ENCODE assay signal across 6 cellular contexts in the genomic region with DNA sequence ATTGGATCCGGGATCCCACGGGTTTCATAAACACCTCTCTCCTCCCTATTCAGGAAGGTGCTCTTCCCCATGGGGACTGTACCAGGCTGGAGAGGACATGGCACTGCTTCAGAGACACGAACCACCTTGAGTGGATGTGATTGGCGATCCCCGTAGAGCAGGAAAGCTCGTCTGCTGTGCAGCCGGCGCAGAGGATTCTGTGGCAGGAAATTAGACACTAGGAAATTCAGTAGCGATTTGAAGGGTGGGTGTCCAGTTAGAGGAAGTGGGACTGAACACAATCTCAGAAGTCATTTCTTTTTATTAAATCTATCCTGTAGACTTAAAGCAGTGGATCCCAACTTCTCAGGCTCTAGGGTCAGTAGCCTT. TPM values are rescaled to one million over a fixed set of nuclear protein-coding genes. Genes with fewer than 3 reads are reported as not detected.
DNase-seq lines count a peak whose midpoint lies in the region; ATAC-seq and TF ChIP-seq lines count a peak whose summit lies in the region.

No MANE protein-coding gene starts in this region.

- in situ Hi-C loops in transverse colon (cut with MboI; ENCODE audit: low pct_ligation_motif_present in 1 of 4, low pct_unique_long_range_greater_than_20kb in 1 of 4, low sequenced_read_pairs in 3 of 4), result no loop called here

- TF ChIP-seq CTCF in Peyer's patch (IDR thresholded peaks at IDR 0.05) (no peak), heart left ventricle (IDR thresholded peaks at IDR 0.05) (no peak), transverse colon (IDR thresholded peaks at IDR 0.05) (no peak)

- H3K36me3 ChIP-seq in Peyer's patch, result peaks cover 0 to 22% (median 0%) of the 10 kb centered on the region in 3 donors
- peaks cover 0 to 38% (median 24%) of the 10 kb centered on the region in 9 donors for H3K36me3 ChIP-seq in heart left ventricle
- H3K36me3 ChIP-seq in transverse colon, result peaks cover 0 to 8% (median 0%) of the 10 kb centered on the region in 4 donors

- H3K27me3 ChIP-seq in Peyer's patch (no peaks in the 10 kb centered on the region), heart left ventricle (no peaks in the 10 kb centered on the region), transverse colon (no peaks in the 10 kb centered on the region)

- WGBS in heart left ventricle, 4 donors, result 0 to 7% (median 0%) methylated on average over 7 to 9 of the region's 9 CpGs
- 2% methylated on average over 9 of the region's 9 CpGs; no CpG with 5 or more reads in 1 of the 2 donors for WGBS in transverse colon (ENCODE audit: low coverage in 1 of 2), 2 donors

- H3K9me3 ChIP-seq in Peyer's patch (no peaks in the 10 kb centered on the region), heart left ventricle (no peaks in the 10 kb centered on the region), transverse colon (no peaks in the 10 kb centered on the region)

- peak in 3 of 4 donors; percentile 0 to 11 (median 6) for ATAC-seq in heart left ventricle

- H3K4me1 ChIP-seq in Peyer's patch, result peaks cover 0 to 21% (median 0%) of the 10 kb centered on the region in 4 donors
- peaks cover 0 to 40% (median 30%) of the 10 kb centered on the region in 12 donors for H3K4me1 ChIP-seq in heart left ventricle
- peaks cover 11 to 47% (median 33%) of the 10 kb centered on the region in 4 donors for H3K4me1 ChIP-seq in transverse colon

- H3K4me3 ChIP-seq in Peyer's patch, result peak overlapping the region; percentile 55 to 99 (median 92)
- peak overlapping the region; percentile 61 to 99 (median 96) for H3K4me3 ChIP-seq in heart left ventricle
- H3K4me3 ChIP-seq in transverse colon, result peak overlapping the region; percentile 75 to 100 (median 94)

- intact Hi-C loops in heart left ventricle (cut with DNase I), result loop anchor here in 5 of 10 donors (5.0 kb wide), 3 partner anchors 50 to 165 kb away; partner anchors contain the start of gene CEP85 (in 4 of the 5)
- intact Hi-C loops in transverse colon (cut with DNase I; ENCODE audit: low total_unique reads), result no loop called here

- TF ChIP-seq POLR2A in Peyer's patch (IDR thresholded peaks at IDR 0.05) (no peak), heart left ventricle (IDR thresholded peaks at IDR 0.05) (no peak), transverse colon (IDR thresholded peaks at IDR 0.05) (no peak)

- DNase-seq in SIG-M5 treated with dmso at 0.1 percent for 504 hours (lab: John Stamatoyannopoulos, UW; ENCODE audit: unreplicated experiment) (peak; percentile 34), SIG-M5 (lab: John Stamatoyannopoulos, UW) (no peak), Peyer's patch (peak in 1 of 3 donors; percentile 30), heart left ventricle (no peak), transverse colon (no peak), iPS-NIHi7 (ENCODE audit: extremely low spot score) (no peak)

- H3K27ac ChIP-seq in Peyer's patch (peak overlapping the region; percentile 96 to 99 (median 97)), heart left ventricle (peak overlapping the region; percentile 26 to 99 (median 96)), transverse colon (peak overlapping the region; percentile 97 to 99 (median 97))

- no peak for TF ChIP-seq EP300 in transverse colon (IDR thresholded peaks at IDR 0.05; ENCODE audit: low read depth)

RNA-seq across cellular contexts. Expression of gene PDIK1L, which starts 0.8 kb away (rescaled TPM):
- 10 to 100 TPM in 3 of 4 donors, 1 to 10 TPM in 1; 8.3 to 13.2 (median 12.4) TPM for total RNA-seq in Peyer's patch
- 1 to 10 TPM; 3.9 to 9.3 (median 6.0) TPM for total RNA-seq in heart left ventricle
- polyA plus RNA-seq in heart left ventricle, result 1 to 10 TPM; 2.1 to 2.7 TPM
- 10 to 100 TPM in 2 of 4 donors, 1 to 10 TPM in 2; 4.0 to 15.6 (median 9.8) TPM for total RNA-seq in transverse colon

RNA-seq across cellular contexts. Expression of gene TRIM63, which starts 45.0 kb away (rescaled TPM):
- total RNA-seq in Peyer's patch (under 1 TPM in 2 of 4 donors, not detected in 2; 0.53 to 0.95 TPM), heart left ventricle (100 to 1,000 TPM; 136 to 598 (median 196) TPM), transverse colon (1 to 10 TPM in 1 of 4 donors, under 1 TPM in 1, not detected in 2; 0.32 to 1.8 TPM)
- polyA plus RNA-seq in heart left ventricle, result 100 to 1,000 TPM; 277 to 444 TPM

RNA-seq across cellular contexts. Expression of gene FAM110D, which starts 46.5 kb away (rescaled TPM):
- 1 to 10 TPM in 3 of 4 donors, not detected in 1; 1.3 to 6.6 (median 1.3) TPM for total RNA-seq in Peyer's patch
- 1 to 10 TPM; 2.5 to 6.5 (median 3.2) TPM for total RNA-seq in heart left ventricle
- 1 to 10 TPM; 2.2 to 3.7 TPM for polyA plus RNA-seq in heart left ventricle
- total RNA-seq in transverse colon, result 1 to 10 TPM in 3 of 4 donors, under 1 TPM in 1; 0.82 to 9.4 (median 2.9) TPM

RNA-seq across cellular contexts. Expression of gene C1orf232, which starts 56.4 kb away (rescaled TPM):
- total RNA-seq in Peyer's patch (not detected), heart left ventricle (not detected), transverse colon (not detected)
- polyA plus RNA-seq in heart left ventricle, result not detected

RNA-seq across cellular contexts. Expression of gene ZNF593, which starts 57.3 kb away (rescaled TPM):
- total RNA-seq in Peyer's patch, result 10 to 100 TPM; 11.7 to 19.5 (median 15.5) TPM
- total RNA-seq in heart left ventricle, result 10 to 100 TPM; 13.7 to 36.8 (median 21.0) TPM
- 100 to 1,000 TPM in 1 of 2 donors, 10 to 100 TPM in 1; 43.1 to 147 TPM for polyA plus RNA-seq in heart left ventricle
- total RNA-seq in transverse colon, result 10 to 100 TPM in 3 of 4 donors, not detected in 1; 18.7 to 27.2 (median 26.9) TPM

Comparison
In these comparisons a context has a peak if more than half of its experiments do, and no peak if none do; other contexts are left out.
1. RNA of gene TRIM63, which starts 45.0 kb away (total RNA-seq): 136 to 598 TPM in heart left ventricle; 0.53 to 0.95 TPM in Peyer's patch and 0.32 to 1.8 TPM in transverse colon; every median in the first group is over 10 times any median in the second.
2. Peak in every context shown above with its lines, with median percentiles within 50 percentile points of each other: H3K27ac ChIP-seq and H3K4me3 ChIP-seq.